1 cellular context compared by ENCODE assay signal in genomic region chr19:1101337-1101698, GRCh38.
TF ChIP-seq lines count a peak whose summit lies in the region.

No MANE protein-coding gene starts in this region.

TF ChIP-seq in SK-N-SH, 30 proteins besides CTCF, POLR2A, EP300 and RAD21 (continued from another document):
- TF ChIP-seq REST (IDR thresholded peaks at IDR 0.05; ENCODE audit: low read depth, low read length), result no peak
- no peak; the same call in 1 of the 2 replicates for TF ChIP-seq RXRA (IDR thresholded peaks at IDR 0.05; ENCODE audit: borderline replicate concordance, low read depth)
- no peak for TF ChIP-seq NRF1 (IDR thresholded peaks at IDR 0.05; ENCODE audit: low read depth, low read length)
- TF ChIP-seq SMC3 (IDR thresholded peaks at IDR 0.05; ENCODE audit: low read depth, low read length), result no peak
- no peak for TF ChIP-seq FOXJ3 (CRISPR knock-in tag; IDR thresholded peaks at IDR 0.05)
- no peak for TF ChIP-seq IRF3 (IDR thresholded peaks at IDR 0.05; ENCODE audit: low read depth, low read length)
- no peak for TF ChIP-seq TCF12 (IDR thresholded peaks at IDR 0.05)
- TF ChIP-seq RFX5 (IDR thresholded peaks at IDR 0.05; ENCODE audit: low read length), result no peak
- no peak for TF ChIP-seq FOXM1 (IDR thresholded peaks at IDR 0.05; ENCODE audit: low read depth)
